Comparison of ENCODE assay signal across 8 cellular contexts in genomic region chr4:1348014-1348513, GRCh38. TPM values are rescaled to one million over a fixed set of nuclear protein-coding genes. Genes with fewer than 3 reads are reported as not detected.
A peak's percentile ranks its signal among the peaks of the same experiment; 100 is the strongest.
DNase-seq lines count a peak whose midpoint lies in the region; ATAC-seq and TF ChIP-seq lines count a peak whose summit lies in the region.

No MANE protein-coding gene starts in this region.

- no peak overlapping the region for H3K4ac ChIP-seq in trophoblast cell (ENCODE audit: low read depth, low read length)

- ATAC-seq in DND-41 (ENCODE audit: insufficient read depth, low read depth), result no peak
- ATAC-seq in HG03097 (IDR thresholded peaks at IDR 0.05; ENCODE audit: low FRiP score, unreplicated experiment), result no peak

- no peak overlapping the region for H2BK5ac ChIP-seq in trophoblast cell (ENCODE audit: low read depth, low read length, poor library complexity)

- H2AFZ ChIP-seq in DND-41 (ENCODE audit: low read depth, low read length), result peak overlapping the region; percentile 72; the same call in 1 of the 2 replicates
- H2AFZ ChIP-seq in trophoblast cell (ENCODE audit: insufficient read depth, low read length, poor library complexity), result no peak overlapping the region

- H3K79me2 ChIP-seq in DND-41 (ENCODE audit: insufficient read depth, low read length) (peaks cover 42% of the 10 kb centered on the region), trophoblast cell (ENCODE audit: control insufficient read depth, insufficient read depth, low read length, poor library complexity) (peaks cover 11% of the 10 kb centered on the region)

- TF ChIP-seq CTCF in DND-41 (IDR thresholded peaks at IDR 0.05; ENCODE audit: borderline replicate concordance, extremely low read depth, low read length, poor library complexity, severe bottlenecking) (no peak), esophagus squamous epithelium (IDR thresholded peaks at IDR 0.05) (no peak)

- H3K27me3 ChIP-seq in DND-41 (ENCODE audit: insufficient read depth, low read length, poor library complexity) (no peaks in the 10 kb centered on the region), SJCRH30 (no peaks in the 10 kb centered on the region), esophagus squamous epithelium (no peaks in the 10 kb centered on the region), trophoblast cell (ENCODE audit: insufficient read depth, low read length) (no peaks in the 10 kb centered on the region)

- peaks cover 13% of the 10 kb centered on the region for H3K79me1 ChIP-seq in trophoblast cell (ENCODE audit: low read length)

- peaks cover 48% of the 10 kb centered on the region for H3K4me1 ChIP-seq in DND-41 (ENCODE audit: insufficient read depth, low read length)
- no peaks in the 10 kb centered on the region for H3K4me1 ChIP-seq in SJCRH30
- peaks cover 20 to 57% (median 28%) of the 10 kb centered on the region in 3 donors for H3K4me1 ChIP-seq in esophagus squamous epithelium
- H3K4me1 ChIP-seq in trophoblast cell (ENCODE audit: control insufficient read depth in 1 of 2, insufficient read depth in 2 of 2, low read length in 2 of 2), result peaks cover 3 to 5% of the 10 kb centered on the region in 2 experiments

- peak overlapping the region; percentile 98 for H4K8ac ChIP-seq in trophoblast cell (ENCODE audit: low read depth, low read length)

- no peak for DNase-seq in DND-41
- DNase-seq in SJCRH30, result no peak
- DNase-seq in esophagus squamous epithelium (lab: John Stamatoyannopoulos, UW), result no peak
- no peak for DNase-seq in trophoblast cell
- DNase-seq in iPS-NIHi11 (ENCODE audit: low spot score), result no peak
- DNase-seq in GF-D8 (lab: John Stamatoyannopoulos, UW), result no peak
- DNase-seq in NCI-H510A treated with DMSO at 0.1 percent for 48 hours (lab: John Stamatoyannopoulos, UW), result no peak

- peak overlapping the region; percentile 82 for H4K12ac ChIP-seq in trophoblast cell (ENCODE audit: low read depth, low read length)

- H3K9me3 ChIP-seq in DND-41 (ENCODE audit: insufficient read depth, low read length, severe bottlenecking), result no peaks in the 10 kb centered on the region
- no peaks in the 10 kb centered on the region for H3K9me3 ChIP-seq in SJCRH30 (replicated peaks)
- no peaks in the 10 kb centered on the region for H3K9me3 ChIP-seq in esophagus squamous epithelium
- no peaks in the 10 kb centered on the region for H3K9me3 ChIP-seq in trophoblast cell (ENCODE audit: insufficient read depth, low read depth, low read length)

- 36 to 54% methylated on average over 5 to 9 of the region's 12 CpGs for WGBS in esophagus squamous epithelium, 2 donors
- no CpG with 5 or more reads among the region's 12 CpGs for WGBS in trophoblast cell (ENCODE audit: extremely low coverage, insufficient coverage, insufficient read length)

- H3K27ac ChIP-seq in DND-41 (ENCODE audit: low read length), result peak overlapping the region; percentile 85
- peak overlapping the region; percentile 58; the same call in 1 of the 2 replicates for H3K27ac ChIP-seq in SJCRH30
- H3K27ac ChIP-seq in esophagus squamous epithelium, result peak overlapping the region; percentile 95 to 100 (median 100)
- H3K27ac ChIP-seq in trophoblast cell (ENCODE audit: low read depth, low read length), result peak overlapping the region; percentile 90

- H3K14ac ChIP-seq in trophoblast cell (ENCODE audit: low read length), result peak overlapping the region; percentile 66

- no peak overlapping the region for H2BK12ac ChIP-seq in trophoblast cell (ENCODE audit: low read length)

- intact Hi-C loops in esophagus squamous epithelium (cut with DNase I), result loop anchor here (5.0 kb wide), 2 partner anchors 56 to 96 kb away; no protein-coding TSS in a partner anchor

- H3K36me3 ChIP-seq in DND-41 (ENCODE audit: insufficient read depth, low read length) (peaks cover 30% of the 10 kb centered on the region), SJCRH30 (0 out of 2 replicates have a peak, but pooled peaks cover 3% of the 10 kb centered on the region), esophagus squamous epithelium (peaks cover 3 to 29% (median 5%) of the 10 kb centered on the region in 3 donors), trophoblast cell (ENCODE audit: control insufficient read depth in 1 of 2, insufficient read depth in 2 of 2, low read length in 2 of 2) (peaks cover 22 to 25% of the 10 kb centered on the region in 2 experiments)

- no peak overlapping the region for H3K18ac ChIP-seq in trophoblast cell (ENCODE audit: low read length)

- H2AK5ac ChIP-seq in trophoblast cell (ENCODE audit: low read length), result no peak overlapping the region

- H4K20me1 ChIP-seq in DND-41 (ENCODE audit: insufficient read depth, low read length), result peaks cover 9% of the 10 kb centered on the region

- peak overlapping the region; percentile 90 for H3K9ac ChIP-seq in DND-41 (ENCODE audit: low read depth, low read length)
- H3K9ac ChIP-seq in trophoblast cell (ENCODE audit: low read length), result no peak overlapping the region

- no peak overlapping the region for H4K91ac ChIP-seq in trophoblast cell (ENCODE audit: low read depth, low read length)

- no peak for TF ChIP-seq POLR2A in esophagus squamous epithelium (IDR thresholded peaks at IDR 0.05)

- no peak overlapping the region for H3K23ac ChIP-seq in trophoblast cell (ENCODE audit: low read length)

- H3K4me3 ChIP-seq in DND-41 (ENCODE audit: low read depth in 1 of 2, low read length in 2 of 2) (peak overlapping the region; percentile 81 to 85; a peak in 3 of 4 replicates), SJCRH30 (peak overlapping the region; percentile 84), esophagus squamous epithelium (peak overlapping the region; percentile 65 to 97 (median 83)), trophoblast cell (ENCODE audit: low read depth, low read length) (no peak overlapping the region)

- H2BK120ac ChIP-seq in trophoblast cell (ENCODE audit: insufficient read depth, low read length, poor library complexity), result peak overlapping the region; percentile 39

- H3K4me2 ChIP-seq in DND-41 (ENCODE audit: insufficient read depth, low read length) (peak overlapping the region; percentile 90), trophoblast cell (ENCODE audit: low read length) (peak overlapping the region; percentile 63)

RNA-seq across cellular contexts. Expression of gene UVSSA, which starts 1.1 kb away (rescaled TPM):
- 3.4 and 5.8 TPM in 2 replicates for total RNA-seq in SJCRH30 (2014; rRNA removed; shearing (Covaris generic))
- 10 to 100 TPM in 3 of 4 donors, 1 to 10 TPM in 1; 7.2 to 12.8 (median 11.5) TPM for total RNA-seq in esophagus squamous epithelium
- polyA plus RNA-seq in trophoblast cell (2013), result 8.1 and 8.5 TPM in 2 replicates

RNA-seq across cellular contexts. Expression of gene NKX1-1, which starts 58.2 kb away (rescaled TPM):
- total RNA-seq in SJCRH30 (2014; rRNA removed; shearing (Covaris generic)), result not detected in 2 replicates
- total RNA-seq in esophagus squamous epithelium, result not detected
- polyA plus RNA-seq in trophoblast cell (2013), result not detected in 2 replicates

RNA-seq across cellular contexts. Expression of gene MAEA, which starts 58.4 kb away (rescaled TPM):
- 54.1 and 55.3 TPM in 2 replicates for total RNA-seq in SJCRH30 (2014; rRNA removed; shearing (Covaris generic))
- total RNA-seq in esophagus squamous epithelium, result 10 to 100 TPM; 56.6 to 78.7 (median 67.5) TPM
- polyA plus RNA-seq in trophoblast cell (2013), result 58.8 and 59.3 TPM in 2 replicates
